Comparison of ENCODE assay signal across 26 cellular contexts in genomic region chr2:46254474-46254873, GRCh38. TPM values are rescaled to one million over a fixed set of nuclear protein-coding genes. Genes with fewer than 3 reads are reported as not detected.
DNase-seq lines count a peak whose midpoint lies in the region; ATAC-seq, FAIRE-seq and TF ChIP-seq lines count a peak whose summit lies in the region.
"Had no signal": no experiment of that assay in that cellular context is flagged by ENCODE, and none has a peak within 500 bp of the region (broad histone marks: within the 10 kb centered on the region; RNA-seq: fewer than 3 reads in every experiment).

No MANE protein-coding gene starts in this region.

- peak overlapping the region; percentile 64 for H2AK5ac ChIP-seq in trophoblast cell (ENCODE audit: low read length)

- H3K9me3 ChIP-seq in liver (ENCODE audit: control insufficient read depth in 4 of 4, low read length in 3 of 4) (no peaks in the 10 kb centered on the region), HepG2 (ENCODE audit: low read length) (no peaks in the 10 kb centered on the region), right lobe of liver (no peaks in the 10 kb centered on the region), trophoblast cell (ENCODE audit: insufficient read depth, low read depth, low read length) (no peaks in the 10 kb centered on the region)
- H3K9me3 ChIP-seq: BE2C, BLaER1 had no signal

- no peak overlapping the region for H3K14ac ChIP-seq in trophoblast cell (ENCODE audit: low read length)

- no peak overlapping the region for H2BK120ac ChIP-seq in trophoblast cell (ENCODE audit: insufficient read depth, low read length, poor library complexity)

- H2AFZ ChIP-seq in HepG2 (ENCODE audit: low read length) (no peak overlapping the region), trophoblast cell (ENCODE audit: insufficient read depth, low read length, poor library complexity) (no peak overlapping the region)

- DNase-seq in HepG2 (ENCODE audit: low spot score) (no peak), right lobe of liver (peak in 2 of 3 donors; percentile 66 to 70), trophoblast cell (no peak)
- DNase-seq: 8988T; ACHN; BE2C; C1 segment of cervical spinal cord; CD4-positive, alpha-beta memory T cell; CD4-positive, CD25-positive, alpha-beta regulatory T cell; CD8-positive, alpha-beta memory T cell; COR-L47; DMS 273 treated with DMSO at 0.1 percent for 48 hours; DMS153; DMS53; DMS79; DND-41; EL; GDM1 had no signal

- CTCF ChIA-PET in HepG2 (lab: Yijun Ruan, JAX; ENCODE audit: low intra/inter-chr PET ratio, low total read pairs) = no interaction called here

- TF ChIP-seq RAD21 in liver (IDR thresholded peaks at IDR 0.05) (no peak), HepG2 (CRISPR knock-in tag; IDR thresholded peaks at IDR 0.05) (no peak)

- intact Hi-C loops in HepG2 (cut with micrococcal nuclease; ENCODE audit: unreplicated experiment) (no loop called here), right lobe of liver (cut with DNase I) (no loop called here)

- H3K4me2 ChIP-seq in HepG2 (ENCODE audit: low read depth, low read length) (no peak overlapping the region), trophoblast cell (ENCODE audit: low read length) (no peak overlapping the region)
- H3K4me2 ChIP-seq: BLaER1 had no signal

- TF ChIP-seq CTCF in liver (IDR thresholded peaks at IDR 0.05; ENCODE audit: low read depth, low read length, missing input control) = no peak
- TF ChIP-seq CTCF in HepG2 (CRISPR knock-in tag; IDR thresholded peaks at IDR 0.05) = no peak
- TF ChIP-seq CTCF in right lobe of liver (IDR thresholded peaks at IDR 0.05) = no peak

- H3K23ac ChIP-seq in trophoblast cell (ENCODE audit: low read length) = no peak overlapping the region

- H3K27me3 ChIP-seq in liver (ENCODE audit: control insufficient read depth in 4 of 4, insufficient read depth in 4 of 4, low read length in 3 of 4) (no peaks in the 10 kb centered on the region), HepG2 (ENCODE audit: control insufficient read depth in 1 of 2, insufficient read depth in 2 of 2, low read length in 2 of 2) (peaks cover 3 to 49% of the 10 kb centered on the region in 2 experiments; a peak in 4 of 5 replicates), right lobe of liver (no peaks in the 10 kb centered on the region), trophoblast cell (ENCODE audit: insufficient read depth, low read length) (no peaks in the 10 kb centered on the region)
- H3K27me3 ChIP-seq: BLaER1 had no signal

- 36% methylated on average over 4 of the region's 4 CpGs for WGBS in liver
- WGBS in HepG2 (ENCODE audit: low lambda C conversion rate) = 36% methylated on average over 4 of the region's 4 CpGs
- WGBS in right lobe of liver (ENCODE audit: insufficient coverage, low coverage, low lambda C conversion rate, missing lambda C conversion rate) = no CpG with 5 or more reads among the region's 4 CpGs
- no CpG with 5 or more reads among the region's 4 CpGs for WGBS in trophoblast cell (ENCODE audit: extremely low coverage, insufficient coverage, insufficient read length)

- no peak overlapping the region for H2BK5ac ChIP-seq in trophoblast cell (ENCODE audit: low read depth, low read length, poor library complexity)

- H3K4me1 ChIP-seq in liver (ENCODE audit: control insufficient read depth in 4 of 4, insufficient read depth in 4 of 4, low read length in 3 of 4) = peaks cover 0 to 31% (median 22%) of the 10 kb centered on the region in 4 donors
- H3K4me1 ChIP-seq in HepG2 (ENCODE audit: insufficient read depth, low read length) = no peaks in the 10 kb centered on the region
- H3K4me1 ChIP-seq in right lobe of liver = peaks cover 0 to 23% (median 9%) of the 10 kb centered on the region in 4 donors
- H3K4me1 ChIP-seq in trophoblast cell (ENCODE audit: control insufficient read depth in 1 of 2, insufficient read depth in 2 of 2, low read length in 2 of 2) = peaks cover 20 to 23% of the 10 kb centered on the region in 2 experiments

- H2BK12ac ChIP-seq in trophoblast cell (ENCODE audit: low read length) = peak overlapping the region; percentile 38

- peaks cover 11% of the 10 kb centered on the region for H3K79me1 ChIP-seq in trophoblast cell (ENCODE audit: low read length)

- TF ChIP-seq EP300 in HepG2 (IDR thresholded peaks at IDR 0.05; ENCODE audit: low read depth in 2 of 2, low read length in 2 of 2) (no peak), HepG2 (CRISPR knock-in tag; IDR thresholded peaks at IDR 0.05; ENCODE audit: borderline replicate concordance) (no peak)

- in situ Hi-C loops in HepG2 (cut with HindIII; ENCODE audit: extremely low pct_ligation_motif_present, low pct_unique_long_range_greater_than_20kb) = no loop called here

- no peak for FAIRE-seq in HepG2 (lab: Jason Lieb, UNC)
- FAIRE-seq: A204.1, GM12878, GM12892, GM18507 had no signal

- POLR2A ChIA-PET in HepG2 (lab: Yijun Ruan, JAX) = no interaction called here

- H3K27ac ChIP-seq in liver (ENCODE audit: low read depth in 1 of 2, low read length in 2 of 2) (no peak overlapping the region), HepG2 (ENCODE audit: extremely low read length, insufficient read depth, low read length) (no peak overlapping the region), right lobe of liver (no peak overlapping the region), trophoblast cell (ENCODE audit: low read depth, low read length) (no peak overlapping the region)
- H3K27ac ChIP-seq: BLaER1 had no signal

- no peak overlapping the region for H4K91ac ChIP-seq in trophoblast cell (ENCODE audit: low read depth, low read length)

- H3K79me2 ChIP-seq in HepG2 (ENCODE audit: insufficient read depth, low read length) (no peaks in the 10 kb centered on the region), trophoblast cell (ENCODE audit: control insufficient read depth, insufficient read depth, low read length, poor library complexity) (no peaks in the 10 kb centered on the region)

- H4K20me1 ChIP-seq in HepG2 (ENCODE audit: insufficient read depth, low read length) = no peaks in the 10 kb centered on the region
- H4K20me1 ChIP-seq: BLaER1 had no signal

- H3K18ac ChIP-seq in trophoblast cell (ENCODE audit: low read length) = no peak overlapping the region

- no TSS peak for BruUV-seq in HepG2 (replicated peaks; lab: Mats Ljungman, UMichigan)

- no peak overlapping the region for H3K4ac ChIP-seq in trophoblast cell (ENCODE audit: low read depth, low read length)

- H3K9ac ChIP-seq in liver (ENCODE audit: low read depth in 1 of 2, low read length in 2 of 2) = no peak overlapping the region
- H3K9ac ChIP-seq in HepG2 (ENCODE audit: insufficient read depth, low read depth, low read length) = no peak overlapping the region
- no peak overlapping the region for H3K9ac ChIP-seq in trophoblast cell (ENCODE audit: low read length)
- H3K9ac ChIP-seq: BLaER1 had no signal

- no peak for TF ChIP-seq POLR2A in HepG2 (IDR thresholded peaks at IDR 0.05; ENCODE audit: insufficient read depth in 1 of 2, low read depth in 2 of 2, low read length in 2 of 2)
- no peak for TF ChIP-seq POLR2A in right lobe of liver (IDR thresholded peaks at IDR 0.05)

- H3K4me3 ChIP-seq in liver (ENCODE audit: low read depth in 1 of 3, low read length in 3 of 3) (no peak overlapping the region), HepG2 (replicated peaks in 1 of 3; ENCODE audit: insufficient read depth in 1 of 3, low read depth in 2 of 3, low read length in 3 of 3) (no peak overlapping the region), right lobe of liver (no peak overlapping the region), trophoblast cell (ENCODE audit: low read depth, low read length) (no peak overlapping the region)
- H3K4me3 ChIP-seq: BLaER1, GM12878 had no signal

- ATAC-seq in HepG2 (no peak), right lobe of liver (peak; percentile 13 to 64 (median 61)), HG03097 (IDR thresholded peaks at IDR 0.05; ENCODE audit: low FRiP score, unreplicated experiment) (no peak), GM21381 (IDR thresholded peaks at IDR 0.05; ENCODE audit: unreplicated experiment) (no peak)
- ATAC-seq: GM12878 had no signal

- H4K8ac ChIP-seq in trophoblast cell (ENCODE audit: low read depth, low read length) = no peak overlapping the region

- no peaks in the 10 kb centered on the region for H3K36me3 ChIP-seq in liver (ENCODE audit: control insufficient read depth in 4 of 4, insufficient read depth in 3 of 4, low read depth in 1 of 4, low read length in 3 of 4)
- H3K36me3 ChIP-seq in HepG2 (replicated peaks in 1 of 2; ENCODE audit: control insufficient read depth in 1 of 2, insufficient read depth in 2 of 2, low read length in 2 of 2) = no peaks in the 10 kb centered on the region; a peak in 1 of 5 replicates
- no peaks in the 10 kb centered on the region for H3K36me3 ChIP-seq in right lobe of liver
- no peaks in the 10 kb centered on the region for H3K36me3 ChIP-seq in trophoblast cell (ENCODE audit: control insufficient read depth in 1 of 2, insufficient read depth in 2 of 2, low read length in 2 of 2)
- H3K36me3 ChIP-seq: BE2C, BLaER1 had no signal

- H4K12ac ChIP-seq in trophoblast cell (ENCODE audit: low read depth, low read length) = no peak overlapping the region

RNA-seq across cellular contexts. Expression of gene EPAS1, which starts 42.7 kb away (rescaled TPM):
- total RNA-seq in liver = 100 to 1,000 TPM in 1 of 2 donors, 10 to 100 TPM in 1; 51.5 to 193 TPM
- polyA plus RNA-seq in liver = 10 to 100 TPM; 26.2 to 70.7 TPM
- total RNA-seq in HepG2 (2016; rRNA removed; fragmentation: Illumina TruSeq; extraction: Trizol) = 47.1 and 64.9 TPM in 2 replicates
- total RNA-seq in HepG2 (2016; cell fraction: cytosol; rRNA removed; fragmentation: Illumina TruSeq; extraction: Trizol; ENCODE audit: low read depth) = 15.6 and 21.2 TPM in 2 replicates
- total RNA-seq in HepG2 (2016; cell fraction: insoluble cytoplasmic fraction; rRNA removed; fragmentation: Illumina TruSeq; extraction: Trizol) = 45.9 and 54.8 TPM in 2 replicates
- total RNA-seq in HepG2 (2016; cell fraction: membrane; rRNA removed; fragmentation: Illumina TruSeq; extraction: Trizol) = 54.5 and 63.7 TPM in 2 replicates
- 54.3 and 61.3 TPM in 2 replicates for total RNA-seq in HepG2 (2016; cell fraction: nucleus; rRNA removed; fragmentation: Illumina TruSeq; extraction: Trizol)
- 182 and 202 TPM in 2 replicates for polyA plus RNA-seq in HepG2 (2011; rRNA removed)
- polyA plus RNA-seq in HepG2 (2011; cell fraction: cytosol; rRNA removed) = 62.2 and 87.1 TPM in 2 replicates
- 133 and 141 TPM in 2 replicates for polyA plus RNA-seq in HepG2 (2011; cell fraction: nucleus; rRNA removed)
- 97.8 and 103 TPM in 2 replicates for polyA plus RNA-seq in HepG2 (2012)
- polyA plus RNA-seq in HepG2 (2016; cell fraction: cytosol; fragmentation: Illumina TruSeq; extraction: Trizol; ENCODE audit: low read depth) = 15.2 and 19.3 TPM in 2 replicates
- 72.5 and 91.0 TPM in 2 replicates for polyA plus RNA-seq in HepG2 (2016; cell fraction: insoluble cytoplasmic fraction; fragmentation: Illumina TruSeq; extraction: Trizol; ENCODE audit: low read depth)
- 64.7 and 77.7 TPM in 2 replicates for polyA plus RNA-seq in HepG2 (2016; cell fraction: membrane; fragmentation: Illumina TruSeq; extraction: Trizol; ENCODE audit: low read depth)
- polyA plus RNA-seq in HepG2 (2016; cell fraction: nucleus; fragmentation: Illumina TruSeq; extraction: Trizol; ENCODE audit: insufficient read depth, low read depth) = 74.5 and 82.8 TPM in 2 replicates
- 156 and 217 TPM in 2 replicates for polyA minus RNA-seq in HepG2 (2011; rRNA and poly(A)+ RNA removed; ENCODE audit: low replicate concordance)
- 122 and 129 TPM in 2 replicates for polyA minus RNA-seq in HepG2 (2011; cell fraction: cytosol; rRNA and poly(A)+ RNA removed)
- 185 and 262 TPM in 2 replicates for polyA minus RNA-seq in HepG2 (2011; cell fraction: nucleus; rRNA and poly(A)+ RNA removed)
- total RNA-seq in right lobe of liver = 100 to 1,000 TPM; 101 to 232 (median 170) TPM
- polyA plus RNA-seq in trophoblast cell (2013) = 1,165 and 1,253 TPM in 2 replicates

Comparison
In these comparisons a context has a peak if more than half of its experiments do, and no peak if none do; other contexts are left out.
1. ATAC-seq: peak in right lobe of liver (4 of 4); none in HepG2 (single experiment), HG03097 (single experiment) and GM21381 (single experiment).
2. DNase-seq: peak in right lobe of liver (2 of 3); none in HepG2 (single experiment) and trophoblast cell (0 of 2).